Comparison of ENCODE assay signal across 9 cellular contexts in the genomic region with DNA sequence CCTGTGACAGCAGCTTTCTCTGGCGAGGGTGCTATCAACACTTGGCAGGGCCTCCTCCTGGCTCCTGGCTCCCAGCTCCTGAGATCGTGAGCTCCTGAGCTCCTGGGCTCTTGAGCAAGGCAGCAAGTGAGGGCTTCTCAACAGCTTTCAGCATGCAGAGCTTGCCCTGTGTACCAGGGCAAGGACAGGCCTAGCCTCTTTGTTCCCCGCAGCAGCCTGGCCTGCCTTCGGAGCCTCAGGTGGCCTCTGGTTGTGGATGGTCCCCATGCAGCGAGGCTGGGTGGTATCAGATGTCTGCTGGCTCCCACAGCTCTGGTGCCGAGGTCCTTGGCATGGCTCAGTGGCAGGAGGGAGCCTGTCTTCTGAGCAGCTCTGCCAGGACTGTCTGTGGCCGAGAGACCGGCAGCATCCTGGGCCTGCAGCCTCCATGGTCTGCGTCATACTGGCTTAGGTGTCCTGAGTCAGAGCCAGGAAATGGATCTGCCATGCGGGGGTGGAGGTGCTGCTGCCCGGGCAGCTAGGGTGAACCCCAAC. TPM values are rescaled to one million over a fixed set of nuclear protein-coding genes. Genes with fewer than 3 reads are reported as not detected.
DNase-seq lines count a peak whose midpoint lies in the region; ATAC-seq and TF ChIP-seq lines count a peak whose summit lies in the region.
"Had no signal": no experiment of that assay in that cellular context is flagged by ENCODE, and none has a peak within 500 bp of the region (broad histone marks: within the 10 kb centered on the region; RNA-seq: fewer than 3 reads in every experiment).

No MANE protein-coding gene starts in this region.

- peak overlapping the region; percentile 64 to 88 (median 80) for H3K27ac ChIP-seq in esophagus squamous epithelium

- 0% methylated on average over 1 of the region's 11 CpGs; no CpG with 5 or more reads in 1 of the 2 donors for WGBS in esophagus squamous epithelium, 2 donors

- peak; percentile 74 for DNase-seq in ACHN
- peak; percentile 35 for DNase-seq in NCI-H1092 treated with DMSO at 0.1 percent for 48 hours (lab: John Stamatoyannopoulos, UW)
- no peak for DNase-seq in esophagus squamous epithelium (lab: John Stamatoyannopoulos, UW)
- DNase-seq in effector memory CD8-positive, alpha-beta T cell: no peak
- DNase-seq in AML-193 (lab: John Stamatoyannopoulos, UW): no peak
- DNase-seq: activated B cell treated with CpG ODN at 0.5 μM for 24 hours had no signal

- in situ Hi-C loops in ACHN (cut with HindIII; ENCODE audit: low pct_ligation_motif_present, low pct_unique_long_range_greater_than_20kb, low sequenced_read_pairs): no loop called here

- H3K4me3 Mint-ChIP-seq in nephron: no peak overlapping the region
- no peak overlapping the region for H3K4me3 Mint-ChIP-seq in effector memory CD8-positive, alpha-beta T cell
- H3K4me3 Mint-ChIP-seq: activated B cell treated with CpG ODN at 0.5 μM for 24 hours had no signal

- H3K4me3 ChIP-seq in esophagus squamous epithelium: no peak overlapping the region

- peaks cover 8% of the 10 kb centered on the region for H3K36me3 Mint-ChIP-seq in nephron (ENCODE audit: low read depth)
- no peaks in the 10 kb centered on the region for H3K36me3 Mint-ChIP-seq in effector memory CD8-positive, alpha-beta T cell (ENCODE audit: insufficient read depth)

- intact Hi-C loops in esophagus squamous epithelium (cut with DNase I): no loop called here

- H3K36me3 ChIP-seq in esophagus squamous epithelium: peaks cover 0 to 58% (median 6%) of the 10 kb centered on the region in 3 donors

- H3K27ac Mint-ChIP-seq in nephron: peak overlapping the region; percentile 86 to 95 (median 90)
- H3K27ac Mint-ChIP-seq in effector memory CD8-positive, alpha-beta T cell: peak overlapping the region in 1 of 2 donors; percentile 57
- H3K27ac Mint-ChIP-seq: activated B cell treated with CpG ODN at 0.5 μM for 24 hours had no signal

- peaks cover 38 to 100% (median 65%) of the 10 kb centered on the region in 3 donors for H3K4me1 ChIP-seq in esophagus squamous epithelium

- no peaks in the 10 kb centered on the region for H3K9me3 Mint-ChIP-seq in nephron
- no peaks in the 10 kb centered on the region for H3K9me3 Mint-ChIP-seq in effector memory CD8-positive, alpha-beta T cell
- H3K9me3 Mint-ChIP-seq: activated B cell treated with CpG ODN at 0.5 μM for 24 hours had no signal

- no peaks in the 10 kb centered on the region for H3K27me3 ChIP-seq in esophagus squamous epithelium

- TF ChIP-seq CTCF in esophagus squamous epithelium (IDR thresholded peaks at IDR 0.05) (no peak), nephron (IDR thresholded peaks at IDR 0.05; ENCODE audit: unreplicated experiment in 3 of 3) (no peak)

- ATAC-seq in GM18868 (IDR thresholded peaks at IDR 0.05; ENCODE audit: unreplicated experiment): no peak
- ATAC-seq in HG03521 (IDR thresholded peaks at IDR 0.05; ENCODE audit: unreplicated experiment): no peak
- ATAC-seq in effector memory CD8-positive, alpha-beta T cell (replicated peaks): no peak

- H3K27me3 Mint-ChIP-seq in nephron (ENCODE audit: low read depth): no peaks in the 10 kb centered on the region
- no peaks in the 10 kb centered on the region for H3K27me3 Mint-ChIP-seq in effector memory CD8-positive, alpha-beta T cell

- H3K4me1 Mint-ChIP-seq in nephron: peaks cover 97% of the 10 kb centered on the region
- H3K4me1 Mint-ChIP-seq in effector memory CD8-positive, alpha-beta T cell (ENCODE audit: low read depth in 2 of 2): peaks cover 30 to 49% of the 10 kb centered on the region in 2 donors

- no peaks in the 10 kb centered on the region for H3K9me3 ChIP-seq in esophagus squamous epithelium

- no peak for TF ChIP-seq POLR2A in esophagus squamous epithelium (IDR thresholded peaks at IDR 0.05)

RNA-seq across cellular contexts. Expression of a gene that starts 44.2 kb away (rescaled TPM):
- total RNA-seq in esophagus squamous epithelium: 10 to 100 TPM; 28.2 to 79.5 (median 40.4) TPM

Comparison
In these comparisons a context has a peak if more than half of its experiments do, and no peak if none do; other contexts are left out.
1. DNase-seq: peak in ACHN (single experiment) and NCI-H1092 treated with DMSO at 0.1 percent for 48 hours (single experiment); none in esophagus squamous epithelium (single experiment), effector memory CD8-positive, alpha-beta T cell (0 of 3) and AML-193 (0 of 2).